Comparison of ENCODE assay signal across 26 cellular contexts in genomic region chr3:108509263-108509662, GRCh38. TPM values are rescaled to one million over a fixed set of nuclear protein-coding genes. Genes with fewer than 3 reads are reported as not detected.
"Had no signal": no experiment of that assay in that cellular context is flagged by ENCODE, and none has a peak within 500 bp of the region (broad histone marks: within the 10 kb centered on the region; RNA-seq: fewer than 3 reads in every experiment).

No MANE protein-coding gene starts in this region.

- H3K4me1 Mint-ChIP-seq: activated B cell treated with CpG ODN at 0.5 μM for 24 hours; activated CD4-positive, alpha-beta T cell treated with anti-CD3 and anti-CD28 coated beads for 36 hours; immature natural killer cell; neural crest cell had no signal

- H3K36me3 Mint-ChIP-seq: immature natural killer cell; naive thymus-derived CD4-positive, alpha-beta T cell had no signal

- H3K4me3 Mint-ChIP-seq: activated B cell treated with CpG ODN at 0.5 μM for 24 hours; activated CD4-positive, alpha-beta T cell treated with anti-CD3 and anti-CD28 coated beads for 36 hours; activated naive CD4-positive, alpha-beta T cell treated with anti-CD3 and anti-CD28 coated beads for 36 hours; effector memory CD8-positive, alpha-beta T cell; immature natural killer cell; naive thymus-derived CD4-positive, alpha-beta T cell; neural crest cell had no signal

- H3K27me3 Mint-ChIP-seq: activated B cell treated with CpG ODN at 0.5 μM for 24 hours; activated CD4-positive, alpha-beta T cell treated with anti-CD3 and anti-CD28 coated beads for 36 hours; effector memory CD8-positive, alpha-beta T cell; progenitor cell of endocrine pancreas had no signal

- H3K4me3 ChIP-seq: colonic mucosa, dorsolateral prefrontal cortex, hepatocyte, lower lobe of right lung, testis, vagina had no signal

- ATAC-seq: activated CD4-positive, alpha-beta T cell treated with anti-CD3 and anti-CD28 coated beads for 36 hours; effector memory CD8-positive, alpha-beta T cell; esophagus mucosa; left lobe of liver; naive thymus-derived CD4-positive, alpha-beta T cell had no signal

- H3K9me3 Mint-ChIP-seq: activated B cell treated with CpG ODN at 0.5 μM for 24 hours; activated naive CD4-positive, alpha-beta T cell treated with anti-CD3 and anti-CD28 coated beads for 36 hours; effector memory CD8-positive, alpha-beta T cell; immature natural killer cell; naive thymus-derived CD4-positive, alpha-beta T cell; neural crest cell had no signal

- DNase-seq: activated B cell treated with CpG ODN at 0.5 μM for 24 hours; activated CD4-positive, alpha-beta T cell treated with anti-CD3 and anti-CD28 coated beads for 36 hours; activated CD4-positive, alpha-beta T cell treated with anti-CD3 and anti-CD28 coated beads, Interleukin-2, amount 50 U/mL, for 4 hours; activated effector memory CD4-positive, alpha-beta T cell treated with Interleukin-2 at 50 U/mL for 16 hours; activated naive CD4-positive, alpha-beta T cell treated with anti-CD3 and anti-CD28 coated beads for 36 hours; activated T-cell treated with anti-CD3 and anti-CD28 coated beads, Interleukin-2, amount 50 U/mL, for 48 hours; amygdala; colonic mucosa; dorsolateral prefrontal cortex; effector memory CD8-positive, alpha-beta T cell; glutamatergic neuron; immature natural killer cell; lower lobe of right lung; naive thymus-derived CD4-positive, alpha-beta T cell; retina; stimulated activated CD4-positive, alpha-beta T cell treated with anti-CD3 and anti-CD28 coated beads, Interleukin-4, amount 100 ng/mL, for 1 hour; stimulated activated naive CD4-positive, alpha-beta T cell; testis; trophoblast cell had no signal

- H3K27ac Mint-ChIP-seq: activated B cell treated with CpG ODN at 0.5 μM for 24 hours; activated CD4-positive, alpha-beta T cell treated with anti-CD3 and anti-CD28 coated beads for 36 hours; activated naive CD4-positive, alpha-beta T cell treated with anti-CD3 and anti-CD28 coated beads for 36 hours; effector memory CD8-positive, alpha-beta T cell; immature natural killer cell; naive thymus-derived CD4-positive, alpha-beta T cell; progenitor cell of endocrine pancreas had no signal

RNA-seq across cellular contexts. Expression of gene MYH15, which starts 1.1 kb away (rescaled TPM):
- total RNA-seq: kidney epithelial cell, vagina had no signal
